8 cellular contexts compared by ENCODE assay signal in the genomic region with DNA sequence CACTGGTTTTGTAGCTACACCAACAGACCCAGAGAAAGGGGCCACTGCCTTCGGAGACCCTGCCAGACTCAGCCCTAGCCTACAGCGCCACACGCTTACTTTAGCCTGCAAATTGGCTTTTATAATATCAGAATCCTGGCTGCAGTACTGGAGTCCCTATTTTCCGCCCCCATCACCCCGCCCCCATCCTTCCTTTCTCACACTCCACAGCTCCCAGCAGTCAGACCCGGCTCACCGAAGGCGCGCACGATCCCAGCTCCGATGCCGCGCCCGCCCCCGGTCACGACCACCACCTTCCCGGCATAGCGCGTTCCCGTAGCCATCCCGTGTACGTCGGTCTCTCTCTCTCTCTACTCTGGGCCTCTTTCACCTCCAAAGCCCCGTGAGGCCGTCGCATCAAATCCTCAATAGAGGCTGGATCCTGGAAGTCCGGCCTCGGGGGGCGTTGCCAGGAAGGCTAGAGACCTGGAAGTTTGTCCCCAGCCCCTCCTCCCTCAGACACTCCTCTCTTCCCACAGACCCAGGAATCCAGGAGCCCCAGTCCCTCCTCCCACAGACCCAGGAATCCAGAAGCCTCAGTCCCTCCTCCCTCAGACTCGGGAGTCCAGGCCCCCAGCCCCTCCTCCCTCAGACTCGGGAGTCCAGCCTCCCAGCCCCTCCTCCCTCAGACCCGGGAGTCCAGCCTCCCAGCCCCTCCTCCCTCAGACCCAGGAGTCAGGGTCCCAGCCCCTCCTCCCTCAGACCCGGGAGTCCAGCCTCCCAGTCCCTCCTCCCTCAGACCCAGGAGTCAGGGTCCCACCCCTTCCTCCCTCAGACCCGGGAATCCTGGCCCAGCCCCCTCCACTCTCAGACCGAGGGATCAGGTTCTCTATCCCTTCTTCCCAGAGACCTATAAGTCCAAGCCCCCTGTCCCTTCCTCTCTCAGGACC. TPM values are rescaled to one million over a fixed set of nuclear protein-coding genes. Genes with fewer than 3 reads are reported as not detected.
DNase-seq lines count a peak whose midpoint lies in the region; ATAC-seq and TF ChIP-seq lines count a peak whose summit lies in the region.

A gene (minus strand): TSS at position 403 of the 929 bp plus-strand sequence. CDS start 80 bp downstream, at position 323.

- H3K4me1 Mint-ChIP-seq in CD4-positive, CD25-positive, alpha-beta regulatory T cell, result peaks cover 0 to 22% (median 14%) of the 10 kb centered on the region in 4 donors
- H3K4me1 Mint-ChIP-seq in H9 (peaks cover 15% of the 10 kb centered on the region in 2 experiments), WTC11 (peaks cover 19% of the 10 kb centered on the region)

- no peak within 1 kb of the TSS for H3K27ac ChIP-seq in CD4-positive, CD25-positive, alpha-beta regulatory T cell (ENCODE audit: insufficient read depth, low read length, poor library complexity, severe bottlenecking)
- H3K27ac ChIP-seq in H9 (ENCODE audit: insufficient read length, low read depth, low read length) (peak within 1 kb of the TSS; percentile 41), neuronal stem cell (replicated peaks; ENCODE audit: low read length) (peak within 1 kb of the TSS; percentile 90)

- H3K4me1 ChIP-seq in CD4-positive, CD25-positive, alpha-beta regulatory T cell (ENCODE audit: control insufficient read depth, insufficient read depth, low read length, poor library complexity, severe bottlenecking), result peaks cover 22% of the 10 kb centered on the region
- H3K4me1 ChIP-seq in H9 (ENCODE audit: insufficient read depth, low read length), result peaks cover 2% of the 10 kb centered on the region; the same call in 1 of the 2 replicates
- H3K4me1 ChIP-seq in neuronal stem cell (ENCODE audit: control insufficient read depth in 2 of 2, insufficient read depth in 1 of 2, low read depth in 1 of 2, low read length in 2 of 2), result peaks cover 7 to 8% of the 10 kb centered on the region in 2 donors

- H3K4ac ChIP-seq in H9 (ENCODE audit: low read depth, low read length), result no peak within 1 kb of the TSS
- H3K4ac ChIP-seq in neuronal stem cell (ENCODE audit: low read length), result no peak within 1 kb of the TSS

- H3K9me3 ChIP-seq in CD4-positive, CD25-positive, alpha-beta regulatory T cell (ENCODE audit: control insufficient read depth in 2 of 2, low read length in 2 of 2), result no peaks in the 10 kb centered on the region
- H3K9me3 ChIP-seq in H9 (ENCODE audit: control insufficient read depth, low read depth, low read length), result no peaks in the 10 kb centered on the region
- peaks cover 0 to 3% of the 10 kb centered on the region in 2 donors for H3K9me3 ChIP-seq in neuronal stem cell (replicated peaks in 1 of 2; ENCODE audit: control insufficient read depth in 2 of 2, insufficient read depth in 1 of 2, low read depth in 1 of 2, low read length in 2 of 2)

- no peak within 1 kb of the TSS for H2BK12ac ChIP-seq in H9 (ENCODE audit: insufficient read length, low read depth, low read length)
- no peak within 1 kb of the TSS for H2BK12ac ChIP-seq in neuronal stem cell (ENCODE audit: low read length)

- H3K27me3 ChIP-seq in CD4-positive, CD25-positive, alpha-beta regulatory T cell (ENCODE audit: control insufficient read depth, insufficient read depth, low read length), result no peaks in the 10 kb centered on the region
- H3K27me3 ChIP-seq in H9 (ENCODE audit: insufficient read depth, low read length) (no peaks in the 10 kb centered on the region), neuronal stem cell (ENCODE audit: control insufficient read depth in 3 of 3, insufficient read depth in 3 of 3, low read depth in 1 of 3, low read length in 3 of 3) (no peaks in the 10 kb centered on the region)

- CTCF ChIA-PET in WTC11 (lab: Charles Lee), result interaction anchor here (0.6 to 3.0 kb wide), 24 partner anchors 8 to 262 kb away, joined by 3 to 50 read pairs (median 4); a partner anchor contains a TSS

- H3K9ac ChIP-seq in H9 (ENCODE audit: extremely low read depth, insufficient read length, low read length), result peak within 1 kb of the TSS; percentile 31
- H3K9ac ChIP-seq in neuronal stem cell (ENCODE audit: low read depth, low read length, poor library complexity), result peak within 1 kb of the TSS; percentile 95

- H3K14ac ChIP-seq in H9 (ENCODE audit: insufficient read depth, low read length), result no peak within 1 kb of the TSS; the same call in 1 of the 2 replicates
- H3K14ac ChIP-seq in neuronal stem cell (ENCODE audit: low read length), result peak within 1 kb of the TSS; percentile 64

- no peaks in the 10 kb centered on the region for H3K79me2 ChIP-seq in H9 (ENCODE audit: insufficient read depth, low read length)

- no peaks in the 10 kb centered on the region for H3K36me3 ChIP-seq in CD4-positive, CD25-positive, alpha-beta regulatory T cell (ENCODE audit: control insufficient read depth, insufficient read depth, low read length)
- peaks cover 16 to 29% of the 10 kb centered on the region in 2 donors for H3K36me3 ChIP-seq in neuronal stem cell (replicated peaks in 1 of 2; ENCODE audit: control insufficient read depth in 2 of 2, insufficient read depth in 2 of 2, low read length in 2 of 2)

- DNase-seq in CD4-positive, CD25-positive, alpha-beta regulatory T cell, result no peak
- DNase-seq in H9 (peak; percentile 95), WTC11 (ENCODE audit: low spot score) (peak; percentile 79), fibroblast of the aortic adventitia (ENCODE audit: low read depth) (peak; percentile 38), neuronal stem cell (ENCODE audit: low spot score) (peak; percentile 81), CD1c-positive myeloid dendritic cell (ENCODE audit: extremely low spot score) (no peak)

- H2AK5ac ChIP-seq in H9 (ENCODE audit: insufficient read length, low read length) (no peak within 1 kb of the TSS), neuronal stem cell (ENCODE audit: low read depth, low read length) (peak within 1 kb of the TSS; percentile 96)

- no peaks in the 10 kb centered on the region for H3K9me3 Mint-ChIP-seq in CD4-positive, CD25-positive, alpha-beta regulatory T cell
- peaks cover 0 to 2% of the 10 kb centered on the region in 2 experiments; a peak in 1 of 5 replicates for H3K9me3 Mint-ChIP-seq in H9
- H3K9me3 Mint-ChIP-seq in WTC11, result no peaks in the 10 kb centered on the region

- POLR2A ChIA-PET in WTC11 (lab: Charles Lee), result interaction anchor here (0.9 to 1.7 kb wide), 2 partner anchors 36 to 48 kb away, joined by 4 to 5 read pairs; a partner anchor contains a TSS

- ATAC-seq in CD4-positive, CD25-positive, alpha-beta regulatory T cell (ENCODE audit: low read depth in 2 of 2), result peak; percentile 11 to 15
- ATAC-seq in WTC11, result peak; percentile 66
- no peak for ATAC-seq in GM19467 (IDR thresholded peaks at IDR 0.05; ENCODE audit: unreplicated experiment)
- no peak for ATAC-seq in HG02870 (IDR thresholded peaks at IDR 0.05; ENCODE audit: unreplicated experiment)

- H2AFZ ChIP-seq in H9 (ENCODE audit: low read length) (peak within 1 kb of the TSS; percentile 82), neuronal stem cell (ENCODE audit: low read length) (peak within 1 kb of the TSS; percentile 63)

- H4K20me1 ChIP-seq in H9 (ENCODE audit: control insufficient read depth, insufficient read depth, insufficient read length), result no peaks in the 10 kb centered on the region

- H3K27me3 Mint-ChIP-seq in CD4-positive, CD25-positive, alpha-beta regulatory T cell, result peaks cover 15% of the 10 kb centered on the region
- no peaks in the 10 kb centered on the region for H3K27me3 Mint-ChIP-seq in H9 (ENCODE audit: low read depth)
- no peaks in the 10 kb centered on the region for H3K27me3 Mint-ChIP-seq in WTC11 (ENCODE audit: low read depth)

- H3K18ac ChIP-seq in H9 (ENCODE audit: insufficient read length, low read depth, low read length) (peak within 1 kb of the TSS; percentile 18), neuronal stem cell (ENCODE audit: low read length) (peak within 1 kb of the TSS; percentile 99)

- H4K8ac ChIP-seq in H9 (replicated peaks; ENCODE audit: insufficient read length, low read depth, low read length) (no peak within 1 kb of the TSS), neuronal stem cell (ENCODE audit: low read depth, low read length) (no peak within 1 kb of the TSS)

- no peak within 1 kb of the TSS for H3T11ph ChIP-seq in H9 (ENCODE audit: low read length)

- H2BK120ac ChIP-seq in H9 (ENCODE audit: low read depth, low read length, poor library complexity, severe bottlenecking) (no peak within 1 kb of the TSS), neuronal stem cell (ENCODE audit: low read depth, low read length) (no peak within 1 kb of the TSS)

- no peak within 1 kb of the TSS for H4K5ac ChIP-seq in H9 (ENCODE audit: insufficient read length, low read depth, low read length)

- peak within 1 kb of the TSS; percentile 57 for H3K4me3 ChIP-seq in CD4-positive, CD25-positive, alpha-beta regulatory T cell (ENCODE audit: low read depth, low read length)
- H3K4me3 ChIP-seq in fibroblast of the aortic adventitia (ENCODE audit: low read depth, low read length) (peak within 1 kb of the TSS; percentile 66), neuronal stem cell (ENCODE audit: low read length in 2 of 2) (peak within 1 kb of the TSS; percentile 26 to 86)

- peaks cover 8% of the 10 kb centered on the region for H3K23me2 ChIP-seq in H9 (ENCODE audit: insufficient read length, low read depth, low read length, poor library complexity, severe bottlenecking)

- H4K91ac ChIP-seq in H9 (ENCODE audit: insufficient read length, low read depth, low read length) (no peak within 1 kb of the TSS), neuronal stem cell (ENCODE audit: low read depth, low read length, poor library complexity) (peak within 1 kb of the TSS; percentile 75)

- peak within 1 kb of the TSS; percentile 87 to 93 (median 87) for H3K27ac Mint-ChIP-seq in CD4-positive, CD25-positive, alpha-beta regulatory T cell
- H3K27ac Mint-ChIP-seq in H9, result peak within 1 kb of the TSS; percentile 98 to 99 (median 99); a peak in 6 of 7 replicates
- H3K27ac Mint-ChIP-seq in WTC11, result peak within 1 kb of the TSS; percentile 99

- H2BK5ac ChIP-seq in H9 (ENCODE audit: insufficient read length, low read length) (no peak within 1 kb of the TSS), neuronal stem cell (ENCODE audit: low read length) (peak within 1 kb of the TSS; percentile 94)

- H3K4me2 ChIP-seq in H9 (ENCODE audit: insufficient read depth, insufficient read length, low read length) (peak within 1 kb of the TSS; percentile 75), neuronal stem cell (ENCODE audit: insufficient read depth, low read length, poor library complexity, severe bottlenecking) (peak within 1 kb of the TSS; percentile 89)

- WGBS in H9 (ENCODE audit: extremely low coverage, insufficient read length, low lambda C conversion rate), result no CpG with 5 or more reads among the region's 35 CpGs
- no CpG with 5 or more reads among the region's 35 CpGs for WGBS in neuronal stem cell (ENCODE audit: extremely low coverage in 2 of 2, insufficient read length in 2 of 2, insufficient replicate concordance in 1 of 2), 2 donors

- no peak within 1 kb of the TSS for H3K56ac ChIP-seq in H9 (ENCODE audit: insufficient read length, low read depth, low read length)

- H3K4me3 Mint-ChIP-seq in CD4-positive, CD25-positive, alpha-beta regulatory T cell, result peak within 1 kb of the TSS; percentile 45 to 90 (median 80)
- H3K4me3 Mint-ChIP-seq in H9 (peak within 1 kb of the TSS; percentile 78 to 88), WTC11 (peak within 1 kb of the TSS; percentile 94)

- H2BK20ac ChIP-seq in H9 (ENCODE audit: low read depth, low read length, poor library complexity, severe bottlenecking), result no peak within 1 kb of the TSS

- H3K79me1 ChIP-seq in H9 (ENCODE audit: insufficient read depth, low read depth, low read length, poor library complexity, severe bottlenecking) (no peaks in the 10 kb centered on the region), neuronal stem cell (ENCODE audit: low read depth, low read length) (no peaks in the 10 kb centered on the region)

- H3K23ac ChIP-seq in H9 (ENCODE audit: insufficient read length, low read depth, low read length) (no peak within 1 kb of the TSS), neuronal stem cell (ENCODE audit: low read depth, low read length, poor library complexity) (peak within 1 kb of the TSS; percentile 6)

- H3K36me3 Mint-ChIP-seq in CD4-positive, CD25-positive, alpha-beta regulatory T cell, result no peaks in the 10 kb centered on the region
- H3K36me3 Mint-ChIP-seq in H9 (ENCODE audit: insufficient read depth in 1 of 3, low read depth in 3 of 3), result peaks cover 10 to 21% (median 14%) of the 10 kb centered on the region in 3 experiments
- H3K36me3 Mint-ChIP-seq in WTC11, result peaks cover 15% of the 10 kb centered on the region

- TF ChIP-seq CTCF in H9 (conservative IDR thresholded peaks at IDR 0.05), result peak; percentile 35; the same call in 1 of the 3 replicates
- TF ChIP-seq CTCF in WTC11 (IDR thresholded peaks at IDR 0.05), result peak; percentile 16; the same call in 1 of the 2 replicates
- TF ChIP-seq CTCF in fibroblast of the aortic adventitia (IDR thresholded peaks at IDR 0.05; ENCODE audit: insufficient read depth, low read length), result no peak

- H2BK15ac ChIP-seq in H9 (ENCODE audit: low read depth, low read length), result no peak within 1 kb of the TSS
- peak within 1 kb of the TSS; percentile 63 for H2BK15ac ChIP-seq in neuronal stem cell (ENCODE audit: low read length)

RNA-seq across cellular contexts. Expression of the gene that starts here (rescaled TPM):
- 0.49 TPM for total RNA-seq in CD4-positive, CD25-positive, alpha-beta regulatory T cell
- 1 to 10 TPM in 1 of 4 donors, under 1 TPM in 3; 0.29 to 2.0 (median 0.61) TPM for polyA plus RNA-seq in CD4-positive, CD25-positive, alpha-beta regulatory T cell
- total RNA-seq in H9 (2021), result 11.2 and 11.6 TPM in 2 replicates
- 11.4 to 18.2 TPM (median 17.0 TPM) in 3 replicates for total RNA-seq in WTC11 (2021)
- 3.6 and 25.5 TPM in 2 replicates for total RNA-seq in fibroblast of the aortic adventitia (ENCODE audit: low replicate concordance)
- polyA plus RNA-seq in neuronal stem cell (2013, experiment 1 of 2), result 24.4 TPM
- polyA plus RNA-seq in neuronal stem cell (2013, experiment 2 of 2), result 24.3 TPM

Comparison
In these comparisons a context has a peak if more than half of its experiments do, and no peak if none do; other contexts are left out.
1. ATAC-seq: peak in CD4-positive, CD25-positive, alpha-beta regulatory T cell (2 of 2) and WTC11 (single experiment); none in GM19467 (single experiment) and HG02870 (single experiment).
2. DNase-seq: peak in H9 (single experiment), WTC11 (single experiment), fibroblast of the aortic adventitia (single experiment) and neuronal stem cell (single experiment); none in CD4-positive, CD25-positive, alpha-beta regulatory T cell (0 of 3) and CD1c-positive myeloid dendritic cell (single experiment).
3. Peak in every context shown above with its lines, with median percentiles within 50 percentile points of each other: H3K4me3 ChIP-seq, H3K27ac Mint-ChIP-seq and H3K4me3 Mint-ChIP-seq.